In the genomic region with DNA sequence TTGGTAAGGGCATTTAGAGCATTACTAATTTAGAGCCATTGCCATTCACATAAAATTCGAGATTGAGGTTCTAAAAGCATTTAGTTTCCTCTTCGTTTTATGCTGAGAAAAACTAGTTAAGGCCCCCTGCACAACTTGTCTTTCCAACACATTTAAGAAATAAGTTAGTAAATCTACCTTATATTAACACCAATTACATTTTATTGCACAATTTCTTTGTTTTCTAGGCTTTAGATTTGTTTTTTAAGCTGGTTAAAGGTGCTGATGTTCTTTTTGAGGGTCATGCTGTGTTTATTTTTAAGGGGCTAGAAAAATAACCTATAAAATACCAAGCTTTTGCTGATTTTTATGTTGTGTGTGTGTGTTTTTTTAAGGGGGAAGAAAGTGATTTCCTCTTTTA, we compare ENCODE assay signal across 9 cellular contexts.
DNase-seq lines count a peak whose midpoint lies in the region; ATAC-seq and TF ChIP-seq lines count a peak whose summit lies in the region.
"Had no signal": no experiment of that assay in that cellular context is flagged by ENCODE, and none has a peak within 500 bp of the region (broad histone marks: within the 10 kb centered on the region; RNA-seq: fewer than 3 reads in every experiment).

No MANE protein-coding gene starts in this region.

- no peak overlapping the region for H3K27ac Mint-ChIP-seq in effector memory CD8-positive, alpha-beta T cell

- H3K9me3 ChIP-seq in DND-41 (ENCODE audit: insufficient read depth, low read length, severe bottlenecking) (no peaks in the 10 kb centered on the region), NT2/D1 (ENCODE audit: insufficient read depth, low read length) (no peaks in the 10 kb centered on the region), neutrophil (no peaks in the 10 kb centered on the region)
- H3K9me3 ChIP-seq: mucosa of descending colon had no signal

- H2AFZ ChIP-seq in DND-41 (ENCODE audit: low read depth, low read length): no peak overlapping the region

- H3K9ac ChIP-seq in DND-41 (ENCODE audit: low read depth, low read length) (peak overlapping the region; percentile 67), NT2/D1 (ENCODE audit: insufficient read length, low read depth) (peak overlapping the region; percentile 98)

- peaks cover 15% of the 10 kb centered on the region for H3K36me3 Mint-ChIP-seq in effector memory CD8-positive, alpha-beta T cell (ENCODE audit: insufficient read depth)

- TF ChIP-seq CTCF in DND-41 (IDR thresholded peaks at IDR 0.05; ENCODE audit: borderline replicate concordance, extremely low read depth, low read length, poor library complexity, severe bottlenecking): no peak
- TF ChIP-seq CTCF in neutrophil (IDR thresholded peaks at IDR 0.05): no peak

- H3K27ac ChIP-seq in DND-41 (ENCODE audit: low read length) (peak overlapping the region; percentile 90), neutrophil (peak overlapping the region; percentile 89)

- H3K4me3 ChIP-seq in DND-41 (ENCODE audit: low read depth in 1 of 2, low read length in 2 of 2): peak overlapping the region; percentile 89 to 90
- peak overlapping the region; percentile 96 for H3K4me3 ChIP-seq in NT2/D1 (ENCODE audit: insufficient read length, low read depth)
- peak overlapping the region; percentile 96 for H3K4me3 ChIP-seq in neutrophil (ENCODE audit: low read depth in 1 of 2, low read length in 1 of 2)

- H3K4me3 Mint-ChIP-seq in effector memory CD8-positive, alpha-beta T cell: peak overlapping the region; percentile 90 to 94

- H3K79me2 ChIP-seq in DND-41 (ENCODE audit: insufficient read depth, low read length): peaks cover 90% of the 10 kb centered on the region

- peaks cover 30 to 50% of the 10 kb centered on the region in 2 donors for H3K4me1 Mint-ChIP-seq in effector memory CD8-positive, alpha-beta T cell (ENCODE audit: low read depth in 2 of 2)

- ATAC-seq in DND-41 (ENCODE audit: insufficient read depth, low read depth): no peak
- ATAC-seq in effector memory CD8-positive, alpha-beta T cell (replicated peaks): no peak
- ATAC-seq in HG03432 (IDR thresholded peaks at IDR 0.05; ENCODE audit: unreplicated experiment): no peak
- no peak for ATAC-seq in HG02870 (IDR thresholded peaks at IDR 0.05; ENCODE audit: unreplicated experiment)

- peaks cover 22% of the 10 kb centered on the region for H4K20me1 ChIP-seq in DND-41 (ENCODE audit: insufficient read depth, low read length)

- no peaks in the 10 kb centered on the region for H3K27me3 ChIP-seq in DND-41 (ENCODE audit: insufficient read depth, low read length, poor library complexity)
- no peaks in the 10 kb centered on the region for H3K27me3 ChIP-seq in NT2/D1 (ENCODE audit: insufficient read depth, insufficient read length)
- H3K27me3 ChIP-seq in neutrophil: no peaks in the 10 kb centered on the region

- H3K36me3 ChIP-seq in DND-41 (ENCODE audit: insufficient read depth, low read length) (peaks cover 20% of the 10 kb centered on the region), NT2/D1 (ENCODE audit: insufficient read depth, insufficient read length, low read length) (peaks cover 19% of the 10 kb centered on the region), neutrophil (peaks cover 16% of the 10 kb centered on the region)

- H3K9me3 Mint-ChIP-seq in effector memory CD8-positive, alpha-beta T cell: no peaks in the 10 kb centered on the region

- DNase-seq in DND-41: no peak
- DNase-seq in NT2/D1 (ENCODE audit: low read depth, low spot score): no peak
- no peak for DNase-seq in effector memory CD8-positive, alpha-beta T cell
- DNase-seq in effector CD4-positive, alpha-beta T cell: no peak
- no peak for DNase-seq in stimulated activated naive CD4-positive, alpha-beta T cell treated with Interleukin-2 at 50 U/mL for 16 hours (lab: John Stamatoyannopoulos, UW)

- no peaks in the 10 kb centered on the region for H3K27me3 Mint-ChIP-seq in effector memory CD8-positive, alpha-beta T cell

- peaks cover 60% of the 10 kb centered on the region for H3K4me1 ChIP-seq in DND-41 (ENCODE audit: insufficient read depth, low read length)
- no peaks in the 10 kb centered on the region for H3K4me1 ChIP-seq in NT2/D1 (ENCODE audit: insufficient read depth, insufficient read length)
- H3K4me1 ChIP-seq in neutrophil (ENCODE audit: control insufficient read depth in 1 of 2, insufficient read depth in 1 of 2, low read depth in 1 of 2, low read length in 1 of 2): peaks cover 24% of the 10 kb centered on the region in 2 experiments

- peak overlapping the region; percentile 88 for H3K4me2 ChIP-seq in DND-41 (ENCODE audit: insufficient read depth, low read length)
